Comparison of ENCODE assay signal across 1 cellular context in the genomic region with DNA sequence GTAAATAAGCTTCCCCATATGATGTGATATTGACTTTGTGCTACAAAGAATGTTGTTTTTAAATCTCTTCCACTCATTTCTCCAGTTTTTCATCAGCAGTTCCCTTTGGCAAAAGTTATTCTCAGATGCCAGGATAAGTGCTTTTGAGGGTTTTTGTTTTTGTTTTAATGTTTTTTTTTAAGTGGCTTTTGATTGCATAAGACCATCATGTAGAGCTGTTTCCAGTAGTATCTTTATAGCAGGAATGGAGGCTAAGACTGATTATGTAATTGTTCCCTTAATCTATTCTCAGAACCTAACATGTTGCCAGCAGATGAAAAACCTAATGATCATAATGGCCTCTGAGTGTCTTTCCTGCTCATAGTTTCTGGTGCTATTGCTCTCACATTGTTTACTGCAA.
TF ChIP-seq lines count a peak whose summit lies in the region.

No MANE protein-coding gene starts in this region.

TF ChIP-seq in endothelial cell of umbilical vein, 7 proteins besides CTCF, POLR2A, EP300 and RAD21:
- TF ChIP-seq EZH2 (IDR thresholded peaks at IDR 0.05; ENCODE audit: borderline replicate concordance, low read depth, low read length, severe bottlenecking) (no peak), JUN (IDR thresholded peaks at IDR 0.05; ENCODE audit: borderline replicate concordance, insufficient read depth, insufficient read length, low read depth) (no peak), FOS (IDR thresholded peaks at IDR 0.05; ENCODE audit: borderline replicate concordance, insufficient read depth, low read length) (no peak), POLR2AphosphoS5 (IDR thresholded peaks at IDR 0.05; ENCODE audit: insufficient read depth, low read depth, low read length) (no peak), GATA2 (IDR thresholded peaks at IDR 0.05; ENCODE audit: insufficient read depth, insufficient read length, low read depth, low read length) (no peak), MYC (IDR thresholded peaks at IDR 0.05; ENCODE audit: low read depth, low read length) (no peak)
- TF ChIP-seq, protein P1, sequence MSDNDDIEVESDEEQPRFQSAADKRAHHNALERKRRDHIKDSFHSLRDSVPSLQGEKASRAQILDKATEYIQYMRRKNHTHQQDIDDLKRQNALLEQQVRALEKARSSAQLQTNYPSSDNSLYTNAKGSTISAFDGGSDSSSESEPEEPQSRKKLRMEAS (IDR thresholded peaks at IDR 0.05; ENCODE audit: insufficient read depth, insufficient read length): no peak
